17 cellular contexts compared by ENCODE assay signal in genomic region chr6:138258991-138259390, GRCh38. TPM values are rescaled to one million over a fixed set of nuclear protein-coding genes. Genes with fewer than 3 reads are reported as not detected.
A peak's percentile ranks its signal among the peaks of the same experiment; 100 is the strongest.
DNase-seq lines count a peak whose midpoint lies in the region; ATAC-seq and TF ChIP-seq lines count a peak whose summit lies in the region.
"Had no signal": no experiment of that assay in that cellular context is flagged by ENCODE, and none has a peak within 500 bp of the region (broad histone marks: within the 10 kb centered on the region; RNA-seq: fewer than 3 reads in every experiment).

No MANE protein-coding gene starts in this region.

- WGBS in mammary epithelial cell (ENCODE audit: low coverage, missing lambda C conversion rate): 84% methylated on average over 6 of the region's 6 CpGs
- WGBS in right lobe of liver (ENCODE audit: insufficient coverage, low coverage, low lambda C conversion rate, missing lambda C conversion rate): 60% methylated on average over 6 of the region's 6 CpGs

- dilution Hi-C loops in mammary epithelial cell (cut with HindIII; ENCODE audit: low sequenced_read_pairs): no loop called here

- TF ChIP-seq POLR2A in breast epithelium (IDR thresholded peaks at IDR 0.05) (no peak), right lobe of liver (IDR thresholded peaks at IDR 0.05) (no peak)

- DNase-seq in breast epithelium (ENCODE audit: low spot score in 2 of 2): no peak
- DNase-seq in mammary epithelial cell: no peak
- DNase-seq in NCI-H69 (lab: John Stamatoyannopoulos, UW): peak; percentile 64
- DNase-seq in right lobe of liver: no peak
- DNase-seq in activated T-cell treated with anti-CD3 and anti-CD28 coated beads, Interleukin-2, amount 50 U/mL, for 48 hours: no peak
- no peak for DNase-seq in C1 segment of cervical spinal cord (lab: John Stamatoyannopoulos, UW)
- DNase-seq: CD4-positive, alpha-beta memory T cell; H7; NCI-H2107; NCI-H345; NCI-H82 had no signal

- no peaks in the 10 kb centered on the region for H4K20me1 ChIP-seq in mammary epithelial cell (ENCODE audit: insufficient read depth, low read length)

- intact Hi-C loops in breast epithelium (cut with DNase I; ENCODE audit: low total_unique reads): no loop called here
- intact Hi-C loops in mammary epithelial cell (cut with micrococcal nuclease): no loop called here
- intact Hi-C loops in right lobe of liver (cut with DNase I): no loop called here

- no peaks in the 10 kb centered on the region for H3K27me3 ChIP-seq in breast epithelium
- no peaks in the 10 kb centered on the region for H3K27me3 ChIP-seq in mammary epithelial cell (ENCODE audit: insufficient read depth, low read length)
- H3K27me3 ChIP-seq in right lobe of liver: no peaks in the 10 kb centered on the region
- H3K27me3 ChIP-seq: SJSA1 had no signal

- H3K27ac ChIP-seq in breast epithelium (peak overlapping the region; percentile 42 to 44), mammary epithelial cell (ENCODE audit: insufficient read depth, low read depth, low read length) (no peak overlapping the region), right lobe of liver (no peak overlapping the region)
- H3K27ac ChIP-seq: SJSA1 had no signal

- in situ Hi-C loops in mammary epithelial cell (cut with MboI; ENCODE audit: low sequenced_read_pairs in 2 of 2): no loop called here

- no peak for TF ChIP-seq CTCF in breast epithelium (IDR thresholded peaks at IDR 0.05)
- TF ChIP-seq CTCF in mammary epithelial cell (conservative IDR thresholded peaks at IDR 0.05 in 1 of 2, IDR thresholded peaks at IDR 0.05 in 1 of 2; ENCODE audit: extremely low read depth in 1 of 2, insufficient read depth in 1 of 2, low read depth in 1 of 2, low read length in 2 of 2): no peak
- TF ChIP-seq CTCF in right lobe of liver (IDR thresholded peaks at IDR 0.05): no peak

- CTCF ChIA-PET in mammary epithelial cell (lab: Charles Lee; ENCODE audit: low non-redundant PET): no interaction called here

- H3K79me2 ChIP-seq in mammary epithelial cell (ENCODE audit: insufficient read depth, low read length): no peaks in the 10 kb centered on the region

- H3K4me3 ChIP-seq in breast epithelium: no peak overlapping the region
- no peak overlapping the region for H3K4me3 ChIP-seq in mammary epithelial cell (replicated peaks in 1 of 3; ENCODE audit: insufficient read depth in 1 of 3, low read depth in 2 of 3, low read length in 3 of 3)
- no peak overlapping the region for H3K4me3 ChIP-seq in right lobe of liver
- H3K4me3 ChIP-seq: SJSA1 had no signal

- no peak overlapping the region for H3K9ac ChIP-seq in mammary epithelial cell (ENCODE audit: insufficient read depth, low read length)

- no TSS peak for BruUV-seq in mammary epithelial cell (replicated peaks; lab: Mats Ljungman, UMichigan)

- H3K36me3 ChIP-seq in breast epithelium (no peaks in the 10 kb centered on the region), mammary epithelial cell (ENCODE audit: insufficient read depth, low read length) (no peaks in the 10 kb centered on the region), right lobe of liver (no peaks in the 10 kb centered on the region)
- H3K36me3 ChIP-seq: SJSA1 had no signal

- H2AFZ ChIP-seq in mammary epithelial cell (ENCODE audit: low read depth, low read length): no peak overlapping the region

- ATAC-seq in right lobe of liver: peak in 3 of 4 donors; percentile 24 to 90 (median 89)
- no peak for ATAC-seq in GM18517 (IDR thresholded peaks at IDR 0.05; ENCODE audit: unreplicated experiment)

- H3K4me1 ChIP-seq in breast epithelium: no peaks in the 10 kb centered on the region
- no peaks in the 10 kb centered on the region for H3K4me1 ChIP-seq in mammary epithelial cell (ENCODE audit: insufficient read depth, low read length)
- peaks cover 0 to 27% (median 4%) of the 10 kb centered on the region in 4 donors for H3K4me1 ChIP-seq in right lobe of liver
- H3K4me1 ChIP-seq: SJSA1 had no signal

- H3K9me3 ChIP-seq in breast epithelium: no peaks in the 10 kb centered on the region
- H3K9me3 ChIP-seq in mammary epithelial cell (replicated peaks; ENCODE audit: insufficient read depth, low read length): no peaks in the 10 kb centered on the region
- no peaks in the 10 kb centered on the region for H3K9me3 ChIP-seq in right lobe of liver
- H3K9me3 ChIP-seq: SJSA1 had no signal

- H3K4me2 ChIP-seq in mammary epithelial cell (ENCODE audit: insufficient read depth, low read depth, low read length): no peak overlapping the region

RNA-seq across cellular contexts. Expression of gene PBOV1, which starts 40.7 kb away (rescaled TPM):
- total RNA-seq in breast epithelium (not detected), mammary epithelial cell (not detected), right lobe of liver (not detected)
- polyA plus RNA-seq in mammary epithelial cell: not detected
- not detected for polyA minus RNA-seq in mammary epithelial cell
- total RNA-seq: CD4-positive, alpha-beta memory T cell; Daoy; H7; LHCN-M2; SJSA1; T-helper 2 cell treated with Interferon-gamma antibody and Interleukin-4, amounts not matched to agents 100 ng/mL and 5 ng/mL, for 36 hours had no signal
- polyA plus RNA-seq: CD4-positive, alpha-beta memory T cell; IgD-negative memory B cell had no signal

Comparison
In these comparisons a context has a peak if more than half of its experiments do, and no peak if none do; other contexts are left out.
1. H3K27ac ChIP-seq: peak in breast epithelium (2 of 2); none in mammary epithelial cell (single experiment) and right lobe of liver (0 of 3).